ENCODE assay signal across 1 cellular context in the genomic region with DNA sequence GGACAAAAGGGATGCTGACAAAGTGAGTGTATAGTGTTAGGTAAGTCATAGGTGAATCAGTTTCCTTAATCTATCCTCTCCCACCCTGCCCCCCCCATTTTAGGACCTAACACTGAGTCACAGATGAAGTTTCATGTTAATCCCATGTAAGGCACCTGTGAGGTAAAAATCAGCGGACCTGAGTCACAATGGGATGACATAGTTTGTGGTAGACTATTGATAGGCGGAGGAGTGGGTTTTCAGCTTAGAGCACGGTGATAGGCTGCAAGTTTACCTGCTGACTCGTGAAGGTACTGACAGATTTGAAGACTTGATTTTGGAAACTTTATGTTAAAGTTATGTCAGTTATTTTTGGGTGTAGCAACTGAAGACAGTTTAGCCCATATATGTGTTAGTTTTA.
TF ChIP-seq lines count a peak whose summit lies in the region.

No MANE protein-coding gene starts in this region.

TF ChIP-seq in HCT116, 20 proteins besides CTCF, POLR2A, EP300 and RAD21:
- no peak for TF ChIP-seq EGR1 (IDR thresholded peaks at IDR 0.05; ENCODE audit: low read depth)
- TF ChIP-seq JUND (IDR thresholded peaks at IDR 0.05) = 0 out of 2 replicates have a peak, but pooled peaks have one; percentile 1
